20 cellular contexts compared by ENCODE assay signal in the genomic region with DNA sequence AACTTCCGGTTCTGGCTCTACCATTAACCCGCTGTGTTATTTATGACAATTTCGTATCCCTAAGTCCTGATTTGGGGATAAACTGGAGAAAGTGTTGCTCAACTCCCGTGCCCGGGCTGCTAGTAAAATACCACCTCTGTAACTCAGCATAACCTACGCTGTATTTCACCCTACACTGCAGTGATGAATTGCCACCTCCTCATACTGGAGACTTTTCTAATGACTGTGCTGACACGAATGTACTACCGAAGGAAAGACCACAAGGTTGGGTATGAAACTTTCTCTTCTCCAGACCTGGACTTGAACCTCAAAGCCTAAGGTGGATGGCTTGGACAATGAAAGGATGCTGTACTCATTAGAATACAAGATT. TPM values are rescaled to one million over a fixed set of nuclear protein-coding genes. Genes with fewer than 3 reads are reported as not detected.
DNase-seq lines count a peak whose midpoint lies in the region; ATAC-seq and TF ChIP-seq lines count a peak whose summit lies in the region.
"Had no signal": no experiment of that assay in that cellular context is flagged by ENCODE, and none has a peak within 500 bp of the region (broad histone marks: within the 10 kb centered on the region; RNA-seq: fewer than 3 reads in every experiment).

No MANE protein-coding gene starts in this region.

- DNase-seq in CD8-positive, alpha-beta T cell = no peak
- DNase-seq in stimulated activated effector memory CD8-positive, alpha-beta T cell treated with anti-CD3 and anti-CD28 coated beads, Interleukin-12 subunit alpha, Interleukin-12 subunit beta, amount 100 ng/mL, for 72 hours (ENCODE audit: low spot score in 2 of 2) = no peak
- DNase-seq in activated T-helper 2 cell treated with anti-CD3 and anti-CD28 coated beads, Interferon-gamma antibody, Interleukin-2, Interleukin-4, amounts not matched to agents 10 μg/mL and 5 μg/mL and 100 μg/mL, durations not matched to agents 14 hours and 24 hours and 36 hours (ENCODE audit: low spot score) = no peak
- DNase-seq in neuronal stem cell (ENCODE audit: low spot score) = no peak
- DNase-seq: ACHN; Calu3; CD4-positive, CD25-positive, alpha-beta regulatory T cell; KG1; NCI-H1436; NCI-H2029 treated with DMSO at 0.1 percent for 48 hours; NCI-H2171 treated with DMSO at 0.1 percent for 48 hours; NCI-H748 treated with DMSO at 0.1 percent for 48 hours; SJCRH30 had no signal

- H2BK120ac ChIP-seq in neuronal stem cell (ENCODE audit: low read depth, low read length) = no peak overlapping the region

- no peak overlapping the region for H4K91ac ChIP-seq in neuronal stem cell (ENCODE audit: low read depth, low read length, poor library complexity)

- H3K27ac ChIP-seq in BLaER1 = no peak overlapping the region
- H3K27ac ChIP-seq in CD8-positive, alpha-beta T cell (ENCODE audit: low read depth, low read length) = no peak overlapping the region
- no peak overlapping the region for H3K27ac ChIP-seq in neuronal stem cell (replicated peaks; ENCODE audit: low read length)
- H3K27ac ChIP-seq: RWPE1, SJCRH30 had no signal

- H2AK5ac ChIP-seq in neuronal stem cell (ENCODE audit: low read depth, low read length) = no peak overlapping the region

- H2BK12ac ChIP-seq in neuronal stem cell (ENCODE audit: low read length) = no peak overlapping the region

- H3K9me3 ChIP-seq in BLaER1 (no peaks in the 10 kb centered on the region), neuronal stem cell (replicated peaks in 1 of 2; ENCODE audit: control insufficient read depth in 2 of 2, insufficient read depth in 1 of 2, low read depth in 1 of 2, low read length in 2 of 2) (no peaks in the 10 kb centered on the region)
- H3K9me3 ChIP-seq in CD8-positive, alpha-beta T cell (ENCODE audit: low read length) = no peaks in the 10 kb centered on the region
- H3K9me3 ChIP-seq: SJCRH30 had no signal

- H3K27ac Mint-ChIP-seq in CD8-positive, alpha-beta T cell = peak overlapping the region; percentile 46
- H3K27ac Mint-ChIP-seq in activated T-helper 17 cell treated with anti-CD3 and anti-CD28 coated beads, Interleukin-2, amount 50 U/mL, for 72 hours = peak overlapping the region; percentile 44
- H3K27ac Mint-ChIP-seq in stimulated activated effector memory CD8-positive, alpha-beta T cell treated with anti-CD3 and anti-CD28 coated beads, Interleukin-12 subunit alpha, Interleukin-12 subunit beta, amount 100 ng/mL, for 72 hours = peak overlapping the region; percentile 84
- H3K27ac Mint-ChIP-seq in activated T-helper 2 cell treated with anti-CD3 and anti-CD28 coated beads, Interferon-gamma antibody, Interleukin-2, Interleukin-4, amounts not matched to agents 10 μg/mL and 5 μg/mL and 100 μg/mL, durations not matched to agents 14 hours and 24 hours and 36 hours = no peak overlapping the region
- H3K27ac Mint-ChIP-seq: CD4-positive, CD25-positive, alpha-beta regulatory T cell; GM23338 had no signal

- intact Hi-C loops in CD8-positive, alpha-beta T cell (cut with DNase I, micrococcal nuclease) = no loop called here
- intact Hi-C loops in activated T-helper 2 cell treated with anti-CD3 and anti-CD28 coated beads, Interferon-gamma antibody, Interleukin-2, Interleukin-4, amounts not matched to agents 10 μg/mL and 5 μg/mL and 100 μg/mL, durations not matched to agents 14 hours and 24 hours and 36 hours (cut with micrococcal nuclease) = no loop called here

- H3K27me3 ChIP-seq in BLaER1 (no peaks in the 10 kb centered on the region), neuronal stem cell (ENCODE audit: control insufficient read depth in 3 of 3, insufficient read depth in 3 of 3, low read depth in 1 of 3, low read length in 3 of 3) (no peaks in the 10 kb centered on the region)
- H3K27me3 ChIP-seq in CD8-positive, alpha-beta T cell (ENCODE audit: insufficient read depth, low read length) = no peaks in the 10 kb centered on the region
- H3K27me3 ChIP-seq: SJCRH30 had no signal

- no peaks in the 10 kb centered on the region for H3K9me3 Mint-ChIP-seq in CD8-positive, alpha-beta T cell
- no peaks in the 10 kb centered on the region for H3K9me3 Mint-ChIP-seq in activated T-helper 17 cell treated with anti-CD3 and anti-CD28 coated beads, Interleukin-2, amount 50 U/mL, for 72 hours
- H3K9me3 Mint-ChIP-seq in stimulated activated effector memory CD8-positive, alpha-beta T cell treated with anti-CD3 and anti-CD28 coated beads, Interleukin-12 subunit alpha, Interleukin-12 subunit beta, amount 100 ng/mL, for 72 hours = no peaks in the 10 kb centered on the region
- no peaks in the 10 kb centered on the region for H3K9me3 Mint-ChIP-seq in activated T-helper 2 cell treated with anti-CD3 and anti-CD28 coated beads, Interferon-gamma antibody, Interleukin-2, Interleukin-4, amounts not matched to agents 10 μg/mL and 5 μg/mL and 100 μg/mL, durations not matched to agents 14 hours and 24 hours and 36 hours
- H3K9me3 Mint-ChIP-seq: CD4-positive, CD25-positive, alpha-beta regulatory T cell; GM23338 had no signal

- no peak overlapping the region for H3K23ac ChIP-seq in neuronal stem cell (ENCODE audit: low read depth, low read length, poor library complexity)

- no peak overlapping the region for H3K4me3 Mint-ChIP-seq in CD8-positive, alpha-beta T cell
- peak overlapping the region; percentile 17 for H3K4me3 Mint-ChIP-seq in activated T-helper 17 cell treated with anti-CD3 and anti-CD28 coated beads, Interleukin-2, amount 50 U/mL, for 72 hours
- no peak overlapping the region for H3K4me3 Mint-ChIP-seq in stimulated activated effector memory CD8-positive, alpha-beta T cell treated with anti-CD3 and anti-CD28 coated beads, Interleukin-12 subunit alpha, Interleukin-12 subunit beta, amount 100 ng/mL, for 72 hours
- no peak overlapping the region for H3K4me3 Mint-ChIP-seq in activated T-helper 2 cell treated with anti-CD3 and anti-CD28 coated beads, Interferon-gamma antibody, Interleukin-2, Interleukin-4, amounts not matched to agents 10 μg/mL and 5 μg/mL and 100 μg/mL, durations not matched to agents 14 hours and 24 hours and 36 hours (ENCODE audit: low read depth)
- H3K4me3 Mint-ChIP-seq: CD4-positive, CD25-positive, alpha-beta regulatory T cell; GM23338 had no signal

- H3K9ac ChIP-seq in BLaER1 (no peak overlapping the region), neuronal stem cell (ENCODE audit: low read depth, low read length, poor library complexity) (no peak overlapping the region)

- H4K8ac ChIP-seq in neuronal stem cell (ENCODE audit: low read depth, low read length) = no peak overlapping the region

- no peaks in the 10 kb centered on the region for H3K27me3 Mint-ChIP-seq in CD8-positive, alpha-beta T cell (ENCODE audit: low read depth)
- no peaks in the 10 kb centered on the region for H3K27me3 Mint-ChIP-seq in activated T-helper 17 cell treated with anti-CD3 and anti-CD28 coated beads, Interleukin-2, amount 50 U/mL, for 72 hours
- H3K27me3 Mint-ChIP-seq in activated T-helper 2 cell treated with anti-CD3 and anti-CD28 coated beads, Interferon-gamma antibody, Interleukin-2, Interleukin-4, amounts not matched to agents 10 μg/mL and 5 μg/mL and 100 μg/mL, durations not matched to agents 14 hours and 24 hours and 36 hours (ENCODE audit: low read depth) = no peaks in the 10 kb centered on the region
- H3K27me3 Mint-ChIP-seq: CD4-positive, CD25-positive, alpha-beta regulatory T cell had no signal

- H3K36me3 ChIP-seq in BLaER1 = peaks cover 7% of the 10 kb centered on the region
- peaks cover 7% of the 10 kb centered on the region for H3K36me3 ChIP-seq in CD8-positive, alpha-beta T cell (ENCODE audit: insufficient read depth, low read length)
- peaks cover 4 to 12% of the 10 kb centered on the region in 2 donors for H3K36me3 ChIP-seq in neuronal stem cell (replicated peaks in 1 of 2; ENCODE audit: control insufficient read depth in 2 of 2, insufficient read depth in 2 of 2, low read length in 2 of 2)
- H3K36me3 ChIP-seq: SJCRH30 had no signal

- ATAC-seq in CD8-positive, alpha-beta T cell = no peak
- ATAC-seq in activated T-helper 17 cell treated with anti-CD3 and anti-CD28 coated beads, Interleukin-2, amount 50 U/mL, for 72 hours (replicated peaks) = peak; percentile 88
- ATAC-seq in stimulated activated effector memory CD8-positive, alpha-beta T cell treated with anti-CD3 and anti-CD28 coated beads, Interleukin-12 subunit alpha, Interleukin-12 subunit beta, amount 100 ng/mL, for 72 hours = peak; percentile 85
- no peak for ATAC-seq in GM18907 (IDR thresholded peaks at IDR 0.05; ENCODE audit: unreplicated experiment)
- ATAC-seq: GM23338 had no signal

- H3K4me1 ChIP-seq in BLaER1 (peaks cover 34% of the 10 kb centered on the region), neuronal stem cell (ENCODE audit: control insufficient read depth in 2 of 2, insufficient read depth in 1 of 2, low read depth in 1 of 2, low read length in 2 of 2) (no peaks in the 10 kb centered on the region)
- no peaks in the 10 kb centered on the region for H3K4me1 ChIP-seq in CD8-positive, alpha-beta T cell (ENCODE audit: insufficient read depth, low read length)
- H3K4me1 ChIP-seq: SJCRH30 had no signal

- H4K20me1 ChIP-seq in BLaER1 = peaks cover 11% of the 10 kb centered on the region

- H3K4me2 ChIP-seq in BLaER1 (peak overlapping the region; percentile 62), neuronal stem cell (ENCODE audit: insufficient read depth, low read length, poor library complexity, severe bottlenecking) (no peak overlapping the region)
- H3K4me2 ChIP-seq: GM23338 had no signal

- POLR2A ChIA-PET in CD8-positive, alpha-beta T cell (lab: Charles Lee) = no interaction called here

- H3K18ac ChIP-seq in neuronal stem cell (ENCODE audit: low read length) = no peak overlapping the region

- H3K14ac ChIP-seq in neuronal stem cell (ENCODE audit: low read length) = no peak overlapping the region

- no peak overlapping the region for H2BK15ac ChIP-seq in neuronal stem cell (ENCODE audit: low read length)

- no peak overlapping the region for H2AFZ ChIP-seq in neuronal stem cell (ENCODE audit: low read length)
- H2AFZ ChIP-seq: GM23338 had no signal

- no peaks in the 10 kb centered on the region for H3K79me1 ChIP-seq in neuronal stem cell (ENCODE audit: low read depth, low read length)

- TF ChIP-seq CTCF in CD8-positive, alpha-beta T cell (IDR thresholded peaks at IDR 0.05) = no peak

- H3K4ac ChIP-seq in neuronal stem cell (ENCODE audit: low read length) = no peak overlapping the region

- peaks cover 6% of the 10 kb centered on the region for H3K4me1 Mint-ChIP-seq in CD8-positive, alpha-beta T cell (ENCODE audit: low read depth)
- peaks cover 19% of the 10 kb centered on the region for H3K4me1 Mint-ChIP-seq in activated T-helper 17 cell treated with anti-CD3 and anti-CD28 coated beads, Interleukin-2, amount 50 U/mL, for 72 hours
- peaks cover 38% of the 10 kb centered on the region for H3K4me1 Mint-ChIP-seq in stimulated activated effector memory CD8-positive, alpha-beta T cell treated with anti-CD3 and anti-CD28 coated beads, Interleukin-12 subunit alpha, Interleukin-12 subunit beta, amount 100 ng/mL, for 72 hours
- peaks cover 12% of the 10 kb centered on the region for H3K4me1 Mint-ChIP-seq in activated T-helper 2 cell treated with anti-CD3 and anti-CD28 coated beads, Interferon-gamma antibody, Interleukin-2, Interleukin-4, amounts not matched to agents 10 μg/mL and 5 μg/mL and 100 μg/mL, durations not matched to agents 14 hours and 24 hours and 36 hours (ENCODE audit: low read depth)

- H2BK5ac ChIP-seq in neuronal stem cell (ENCODE audit: low read length) = no peak overlapping the region

- H3K36me3 Mint-ChIP-seq in CD8-positive, alpha-beta T cell = peaks cover 15% of the 10 kb centered on the region
- H3K36me3 Mint-ChIP-seq in activated T-helper 17 cell treated with anti-CD3 and anti-CD28 coated beads, Interleukin-2, amount 50 U/mL, for 72 hours (ENCODE audit: low read depth) = peaks cover 38% of the 10 kb centered on the region
- H3K36me3 Mint-ChIP-seq in stimulated activated effector memory CD8-positive, alpha-beta T cell treated with anti-CD3 and anti-CD28 coated beads, Interleukin-12 subunit alpha, Interleukin-12 subunit beta, amount 100 ng/mL, for 72 hours = peaks cover 7% of the 10 kb centered on the region
- H3K36me3 Mint-ChIP-seq in activated T-helper 2 cell treated with anti-CD3 and anti-CD28 coated beads, Interferon-gamma antibody, Interleukin-2, Interleukin-4, amounts not matched to agents 10 μg/mL and 5 μg/mL and 100 μg/mL, durations not matched to agents 14 hours and 24 hours and 36 hours (ENCODE audit: low read depth) = peaks cover 25% of the 10 kb centered on the region

- CTCF ChIA-PET in CD8-positive, alpha-beta T cell (lab: Charles Lee) = no interaction called here

- H3K4me3 ChIP-seq in BLaER1 = no peak overlapping the region
- H3K4me3 ChIP-seq in CD8-positive, alpha-beta T cell (ENCODE audit: low read depth, low read length) = no peak overlapping the region
- H3K4me3 ChIP-seq in neuronal stem cell (ENCODE audit: low read length in 2 of 2) = no peak overlapping the region
- H3K4me3 ChIP-seq: GM23338, SJCRH30 had no signal

- WGBS in neuronal stem cell (ENCODE audit: extremely low coverage in 2 of 2, insufficient read length in 2 of 2, insufficient replicate concordance in 1 of 2), 2 donors = no CpG with 5 or more reads among the region's 8 CpGs

RNA-seq across cellular contexts. Expression of gene SLC51A, which starts 16.5 kb away (rescaled TPM):
- not detected for total RNA-seq in CD8-positive, alpha-beta T cell
- not detected for total RNA-seq in activated T-helper 17 cell treated with anti-CD3 and anti-CD28 coated beads, Interleukin-2, amount 50 U/mL, for 72 hours
- not detected in 2 replicates for total RNA-seq in activated T-helper 2 cell treated with anti-CD3 and anti-CD28 coated beads, Interferon-gamma antibody, Interleukin-2, Interleukin-4, amounts not matched to agents 10 μg/mL and 5 μg/mL and 100 μg/mL, durations not matched to agents 14 hours and 24 hours and 36 hours
- polyA plus RNA-seq in neuronal stem cell (2013, experiment 1 of 2) = 0.07 TPM
- not detected for polyA plus RNA-seq in neuronal stem cell (2013, experiment 2 of 2)
- total RNA-seq: Calu3; CD4-positive, CD25-positive, alpha-beta regulatory T cell; M059J; NCI-H460; SJCRH30 had no signal

RNA-seq across cellular contexts. Expression of gene ZDHHC19, which starts 21.7 kb away (rescaled TPM):
- total RNA-seq in CD8-positive, alpha-beta T cell = not detected
- not detected for total RNA-seq in activated T-helper 17 cell treated with anti-CD3 and anti-CD28 coated beads, Interleukin-2, amount 50 U/mL, for 72 hours
- total RNA-seq in activated T-helper 2 cell treated with anti-CD3 and anti-CD28 coated beads, Interferon-gamma antibody, Interleukin-2, Interleukin-4, amounts not matched to agents 10 μg/mL and 5 μg/mL and 100 μg/mL, durations not matched to agents 14 hours and 24 hours and 36 hours = not detected in 2 replicates
- polyA plus RNA-seq in neuronal stem cell (2013, experiment 1 of 2) = 1.1 TPM
- 0.84 TPM for polyA plus RNA-seq in neuronal stem cell (2013, experiment 2 of 2)
- total RNA-seq: Calu3; CD4-positive, CD25-positive, alpha-beta regulatory T cell; M059J; NCI-H460; SJCRH30 had no signal
- polyA plus RNA-seq: CD4-positive, CD25-positive, alpha-beta regulatory T cell had no signal

RNA-seq across cellular contexts. Expression of gene PCYT1A, which starts 54.7 kb away (rescaled TPM):
- total RNA-seq in CD8-positive, alpha-beta T cell = 10 to 100 TPM; 47.9 to 48.8 TPM
- total RNA-seq in activated T-helper 17 cell treated with anti-CD3 and anti-CD28 coated beads, Interleukin-2, amount 50 U/mL, for 72 hours = 10 to 100 TPM; 50.8 to 62.0 TPM
- total RNA-seq in activated T-helper 2 cell treated with anti-CD3 and anti-CD28 coated beads, Interferon-gamma antibody, Interleukin-2, Interleukin-4, amounts not matched to agents 10 μg/mL and 5 μg/mL and 100 μg/mL, durations not matched to agents 14 hours and 24 hours and 36 hours = 49.2 and 53.7 TPM in 2 replicates
- polyA plus RNA-seq in neuronal stem cell (2013, experiment 1 of 2) = 9.4 TPM
- 10.5 TPM for polyA plus RNA-seq in neuronal stem cell (2013, experiment 2 of 2)

Comparison
In these comparisons a context has a peak if more than half of its experiments do, and no peak if none do; other contexts are left out.
1. ATAC-seq: peak in activated T-helper 17 cell treated with anti-CD3 and anti-CD28 coated beads, Interleukin-2, amount 50 U/mL, for 72 hours (single experiment) and stimulated activated effector memory CD8-positive, alpha-beta T cell treated with anti-CD3 and anti-CD28 coated beads, Interleukin-12 subunit alpha, Interleukin-12 subunit beta, amount 100 ng/mL, for 72 hours (single experiment); none in CD8-positive, alpha-beta T cell (single experiment) and GM18907 (single experiment).